Comparison of ENCODE assay signal across 8 cellular contexts in the genomic region with DNA sequence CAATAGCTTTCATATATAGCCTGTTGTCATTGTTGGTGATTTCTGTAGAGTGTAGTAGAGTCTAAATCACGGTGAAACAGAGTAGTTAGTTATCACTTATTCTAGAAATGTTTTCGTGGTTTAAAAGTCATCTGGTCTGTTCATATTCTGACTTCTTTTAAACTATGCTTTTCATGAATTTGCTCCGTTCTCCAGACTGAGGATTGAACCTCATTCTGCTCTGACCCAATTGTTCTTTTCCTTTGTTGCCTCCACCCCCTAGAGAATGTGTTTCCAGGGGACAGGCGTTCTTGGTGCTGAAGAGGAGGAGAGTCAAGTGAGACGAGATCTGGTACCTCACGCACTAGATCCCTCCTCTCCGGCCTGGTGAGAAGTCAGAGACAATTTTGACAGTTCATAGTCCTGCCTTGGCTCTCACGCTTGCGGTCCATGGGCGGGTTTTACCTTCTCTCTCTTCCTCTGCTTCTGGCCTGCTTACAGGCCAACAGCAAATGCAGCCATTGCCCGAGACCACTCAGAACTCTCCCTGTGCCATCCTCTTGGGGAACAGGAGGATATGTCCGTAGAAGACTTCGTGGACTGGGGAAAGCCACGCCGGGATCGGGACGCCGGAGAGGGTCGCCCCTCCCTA. TPM values are rescaled to one million over a fixed set of nuclear protein-coding genes. Genes with fewer than 3 reads are reported as not detected.
DNase-seq lines count a peak whose midpoint lies in the region; ATAC-seq and TF ChIP-seq lines count a peak whose summit lies in the region.

No MANE protein-coding gene starts in this region.

- no peak for TF ChIP-seq CTCF in fibroblast of mammary gland (conservative IDR thresholded peaks at IDR 0.05; ENCODE audit: control insufficient read depth, insufficient read depth, low read depth, low read length)

- H3K36me3 ChIP-seq in neuron (ENCODE audit: insufficient read depth, low read length): peaks cover 7% of the 10 kb centered on the region

- H3K4me3 Mint-ChIP-seq in activated CD8-positive, alpha-beta T cell treated with anti-CD3 and anti-CD28 coated beads, Interleukin-2, amount 10 ng/mL, durations not matched to agents 7 days and 5 days: peak overlapping the region; percentile 77

- H3K9me3 Mint-ChIP-seq in activated CD8-positive, alpha-beta T cell treated with anti-CD3 and anti-CD28 coated beads, Interleukin-2, amount 10 ng/mL, durations not matched to agents 7 days and 5 days (ENCODE audit: insufficient read depth): no peaks in the 10 kb centered on the region

- CTCF ChIA-PET in activated CD8-positive, alpha-beta T cell treated with anti-CD3 and anti-CD28 coated beads, Interleukin-2, amount 10 ng/mL, durations not matched to agents 7 days and 5 days (lab: Charles Lee): interaction anchor here (1.2 to 1.3 kb wide), 2 partner anchors 16 to 167 kb away, joined by 3 read pairs; no protein-coding TSS in a partner anchor

- H3K9me3 ChIP-seq in neuron (ENCODE audit: low read length): no peaks in the 10 kb centered on the region

- DNase-seq in DMS153 treated with DMSO at 0.1 percent for 48 hours (lab: John Stamatoyannopoulos, UW; ENCODE audit: unreplicated experiment) (peak; percentile 48), NCI-H748 treated with DMSO at 0.1 percent for 48 hours (lab: John Stamatoyannopoulos, UW) (peak; percentile 82), fibroblast of mammary gland (ENCODE audit: low read depth) (peak; percentile 86), posterior vena cava (ENCODE audit: low spot score) (no peak)
- peak; percentile 91 for DNase-seq in activated CD8-positive, alpha-beta T cell treated with anti-CD3 and anti-CD28 coated beads, Interleukin-2, amount 10 ng/mL, durations not matched to agents 7 days and 5 days

- H2AFZ ChIP-seq in neuron (ENCODE audit: low read depth, low read length): peak overlapping the region; percentile 18

- H3K4me3 ChIP-seq in fibroblast of mammary gland (ENCODE audit: control insufficient read depth, low read depth, low read length): peak overlapping the region; percentile 84
- H3K4me3 ChIP-seq in neuron (ENCODE audit: low read length): peak overlapping the region; percentile 65

- POLR2A ChIA-PET in activated CD8-positive, alpha-beta T cell treated with anti-CD3 and anti-CD28 coated beads, Interleukin-2, amount 10 ng/mL, durations not matched to agents 7 days and 5 days (lab: Charles Lee): interaction anchor here (1.5 kb wide), 1 partner anchor 1926 kb away, joined by 3 read pairs; a partner anchor contains a TSS

- ATAC-seq in GM19351 (IDR thresholded peaks at IDR 0.05; ENCODE audit: unreplicated experiment): peak; percentile 65
- ATAC-seq in HG03432 (IDR thresholded peaks at IDR 0.05; ENCODE audit: unreplicated experiment): peak; percentile 69
- ATAC-seq in activated CD8-positive, alpha-beta T cell treated with anti-CD3 and anti-CD28 coated beads, Interleukin-2, amount 10 ng/mL, durations not matched to agents 7 days and 5 days: peak; percentile 71

- H3K4me1 ChIP-seq in neuron (ENCODE audit: insufficient read depth, low read length): peaks cover 10% of the 10 kb centered on the region

- peak overlapping the region; percentile 99 for H3K27ac Mint-ChIP-seq in activated CD8-positive, alpha-beta T cell treated with anti-CD3 and anti-CD28 coated beads, Interleukin-2, amount 10 ng/mL, durations not matched to agents 7 days and 5 days

- H3K36me3 Mint-ChIP-seq in activated CD8-positive, alpha-beta T cell treated with anti-CD3 and anti-CD28 coated beads, Interleukin-2, amount 10 ng/mL, durations not matched to agents 7 days and 5 days (ENCODE audit: low read depth): peaks cover 16% of the 10 kb centered on the region

- intact Hi-C loops in posterior vena cava (cut with DNase I): loop anchor here in 1 of 2 donors (10.0 kb wide), 1 partner anchor 80 kb away; no protein-coding TSS in a partner anchor

- peaks cover 1% of the 10 kb centered on the region for H3K27me3 Mint-ChIP-seq in activated CD8-positive, alpha-beta T cell treated with anti-CD3 and anti-CD28 coated beads, Interleukin-2, amount 10 ng/mL, durations not matched to agents 7 days and 5 days (ENCODE audit: low read depth)

- no peaks in the 10 kb centered on the region for H3K27me3 ChIP-seq in neuron (ENCODE audit: insufficient read depth, low read length)

- H3K4me1 Mint-ChIP-seq in activated CD8-positive, alpha-beta T cell treated with anti-CD3 and anti-CD28 coated beads, Interleukin-2, amount 10 ng/mL, durations not matched to agents 7 days and 5 days (ENCODE audit: low read depth): peaks cover 42% of the 10 kb centered on the region

RNA-seq across cellular contexts. Expression of a gene that starts 0.6 kb away (rescaled TPM):
- total RNA-seq in activated CD8-positive, alpha-beta T cell treated with anti-CD3 and anti-CD28 coated beads, Interleukin-2, amount 10 ng/mL, durations not matched to agents 7 days and 5 days: 10 to 100 TPM; 48.5 to 50.7 TPM
- 10 to 100 TPM; 46.5 to 61.2 TPM for total RNA-seq in posterior vena cava

RNA-seq across cellular contexts. Expression of a gene that starts 59.9 kb away (rescaled TPM):
- total RNA-seq in activated CD8-positive, alpha-beta T cell treated with anti-CD3 and anti-CD28 coated beads, Interleukin-2, amount 10 ng/mL, durations not matched to agents 7 days and 5 days: not detected
- total RNA-seq in posterior vena cava: not detected
